ENCODE assay signal across 35 cellular contexts in genomic region chr12:20501958-20502357, GRCh38.
"Had no signal": no experiment of that assay in that cellular context is flagged by ENCODE, and none has a peak within 500 bp of the region (broad histone marks: within the 10 kb centered on the region; RNA-seq: fewer than 3 reads in every experiment).

No MANE protein-coding gene starts in this region.

- H3K36me3 ChIP-seq: MG63 had no signal

- H3K27me3 ChIP-seq: MG63 had no signal

- DNase-seq: Karpas-422, Kasumi-1, MG63, MM.1S, MV-4-11, NCI-H1048, NCI-H1092, NCI-H1092 treated with DMSO at 0.1 percent for 48 hours, NCI-H1105, NCI-H1105 treated with DMSO at 0.1 percent for 48 hours, NCI-H1417, NCI-H1417 treated with DMSO at 0.1 percent for 48 hours, NCI-H1436, NCI-H1436 treated with DMSO at 0.1 percent for 48 hours, NCI-H146, NCI-H1694, NCI-H1694 treated with DMSO at 0.1 percent for 48 hours, NCI-H187, NCI-H187 treated with DMSO at 0.1 percent for 48 hours, NCI-H1930, NCI-H2029, NCI-H2029 treated with DMSO at 0.1 percent for 48 hours, NCI-H2081, NCI-H2081 treated with DMSO at 0.1 percent for 48 hours, NCI-H2107, NCI-H2171, NCI-H2171 treated with DMSO at 0.1 percent for 48 hours, NCI-H2227 treated with DMSO at 0.1 percent for 48 hours, NCI-H226, NCI-H345, NCI-H446, NCI-H446 treated with DMSO at 0.1 percent for 48 hours, NCI-H510A, NCI-H510A treated with DMSO at 0.1 percent for 48 hours, NCI-H524 had no signal

- H3K4me3 ChIP-seq: MG63 had no signal
